1 cellular context compared by ENCODE assay signal in the genomic region with DNA sequence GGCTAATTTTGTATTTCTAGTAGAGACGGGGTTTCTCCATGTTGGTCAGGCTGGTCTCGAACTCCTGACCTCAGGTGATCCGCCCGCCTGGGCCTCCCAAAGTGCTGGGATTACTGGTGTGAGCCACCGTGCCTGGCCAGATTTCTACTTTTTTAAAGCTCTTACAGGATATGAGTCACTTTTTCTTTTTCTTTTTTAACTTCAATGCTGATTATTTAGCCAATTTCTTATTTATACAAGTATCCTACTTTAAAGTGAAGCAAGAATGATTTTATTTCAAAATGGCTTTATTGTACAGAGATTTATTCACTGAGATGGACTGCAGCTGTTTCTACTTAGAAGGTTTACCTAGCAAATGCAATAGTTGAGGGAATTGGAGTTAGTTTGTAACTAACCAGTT.
TF ChIP-seq lines count a peak whose summit lies in the region.

No MANE protein-coding gene starts in this region.

TF ChIP-seq in K562, 482 proteins besides CTCF, POLR2A, EP300 and RAD21:
- TF ChIP-seq PHF21A (IDR thresholded peaks at IDR 0.05; ENCODE audit: borderline replicate concordance, low read depth) = 0 out of 2 replicates have a peak, but pooled peaks have one; percentile 22
- TF ChIP-seq KDM1A (IDR thresholded peaks at IDR 0.05) = peak; percentile 51 to 62; a peak in 3 of 4 replicates
- 0 out of 2 replicates have a peak, but pooled peaks have one; percentile 21 for TF ChIP-seq FOSL1 (tag; conservative IDR thresholded peaks at IDR 0.05)
- peak; percentile 37 for TF ChIP-seq TBP (optimal IDR thresholded peaks at IDR 0.05; ENCODE audit: low read depth, low read length)
- 0 out of 4 replicates have a peak, but pooled peaks of 1 of the 2 experiments have one; percentile 10 for TF ChIP-seq TRIM24 (IDR thresholded peaks at IDR 0.05)
TF ChIP-seq in K562: peak in this region for 5; not testable (repeated sequence) for 477.
